Comparison of ENCODE assay signal across 24 cellular contexts in the genomic region with DNA sequence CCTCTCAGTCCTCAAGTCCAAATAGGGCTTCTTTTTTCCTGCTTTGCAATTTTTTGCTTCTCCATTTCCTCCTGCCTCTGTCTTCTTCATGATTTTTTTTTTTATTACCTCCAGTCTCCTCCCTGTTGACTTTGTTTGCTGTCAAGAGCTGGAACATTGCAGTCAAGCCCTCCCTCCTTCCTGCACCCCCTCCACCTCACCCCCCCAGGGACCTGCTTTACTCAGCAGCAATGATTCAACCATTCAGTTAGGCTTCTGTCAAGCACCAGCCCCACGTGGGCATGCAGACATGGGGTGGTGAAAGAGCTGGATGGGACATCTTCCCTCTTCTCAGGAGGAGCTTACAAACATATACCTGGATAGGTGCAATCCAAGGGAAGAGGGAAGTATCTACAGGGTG.
A peak's percentile ranks its signal among the peaks of the same experiment; 100 is the strongest.
DNase-seq lines count a peak whose midpoint lies in the region; ATAC-seq, FAIRE-seq and TF ChIP-seq lines count a peak whose summit lies in the region.
"Had no signal": no experiment of that assay in that cellular context is flagged by ENCODE, and none has a peak within 500 bp of the region (broad histone marks: within the 10 kb centered on the region; RNA-seq: fewer than 3 reads in every experiment).

No MANE protein-coding gene starts in this region.

- H3K9me3 ChIP-seq in Loucy (ENCODE audit: insufficient read depth, low read depth, low read length) = no peaks in the 10 kb centered on the region
- no peaks in the 10 kb centered on the region for H3K9me3 ChIP-seq in neuronal stem cell (replicated peaks in 1 of 2; ENCODE audit: control insufficient read depth in 2 of 2, insufficient read depth in 1 of 2, low read depth in 1 of 2, low read length in 2 of 2)

- H3K9ac ChIP-seq in Loucy (ENCODE audit: low read depth, low read length, poor library complexity, severe bottlenecking) = no peak overlapping the region
- no peak overlapping the region for H3K9ac ChIP-seq in neuronal stem cell (ENCODE audit: low read depth, low read length, poor library complexity)

- peaks cover 54% of the 10 kb centered on the region for H3K4me1 ChIP-seq in Loucy (ENCODE audit: insufficient read depth, low read length, poor library complexity, severe bottlenecking)
- no peaks in the 10 kb centered on the region for H3K4me1 ChIP-seq in neuronal stem cell (ENCODE audit: control insufficient read depth in 2 of 2, insufficient read depth in 1 of 2, low read depth in 1 of 2, low read length in 2 of 2)

- peak; percentile 36 for DNase-seq in NCI-H345 (lab: John Stamatoyannopoulos, UW)
- DNase-seq in NCI-H345 treated with DMSO at 0.1 percent for 48 hours (lab: John Stamatoyannopoulos, UW; ENCODE audit: unreplicated experiment) = no peak
- peak; percentile 78 for DNase-seq in bronchial epithelial cell (ENCODE audit: low read depth)
- peak; percentile 14 for DNase-seq in skeletal muscle cell (ENCODE audit: low read depth)
- no peak for DNase-seq in activated CD8-positive, alpha-beta memory T cell treated with anti-CD3 and anti-CD28 coated beads, Interleukin-2, amount 10 ng/mL, durations not matched to agents 7 days and 5 days
- DNase-seq in neuronal stem cell (ENCODE audit: low spot score) = no peak
- DNase-seq in GM19239 (ENCODE audit: insufficient read length, low spot score) = no peak
- DNase-seq: activated CD4-positive, CD25-positive, alpha-beta regulatory T cell treated with anti-CD3 and anti-CD28 coated beads, Interleukin-2, amount 50 U/mL, for 72 hours; activated CD8-positive, alpha-beta T cell treated with anti-CD3 and anti-CD28 coated beads for 36 hours; activated effector memory CD4-positive, alpha-beta T cell treated with anti-CD3 and anti-CD28 coated beads, Interleukin-2, amount 50 U/mL, for 16 hours; AML-193; CD8-positive, alpha-beta memory T cell; foreskin fibroblast; hippocampal formation; immature natural killer cell; left ventricle myocardium superior; midbrain; natural killer cell; NCI-H748 treated with DMSO at 0.1 percent for 48 hours; PC-3; Right ventricle myocardium superior; SW 1271 had no signal

- no peaks in the 10 kb centered on the region for H3K4me1 Mint-ChIP-seq in activated CD8-positive, alpha-beta memory T cell treated with anti-CD3 and anti-CD28 coated beads, Interleukin-2, amount 10 ng/mL, durations not matched to agents 7 days and 5 days
- H3K4me1 Mint-ChIP-seq: IgD-negative memory B cell had no signal

- no peak overlapping the region for H3K23ac ChIP-seq in neuronal stem cell (ENCODE audit: low read depth, low read length, poor library complexity)

- peaks cover 15% of the 10 kb centered on the region for H3K27me3 Mint-ChIP-seq in activated CD8-positive, alpha-beta memory T cell treated with anti-CD3 and anti-CD28 coated beads, Interleukin-2, amount 10 ng/mL, durations not matched to agents 7 days and 5 days
- H3K27me3 Mint-ChIP-seq: activated CD8-positive, alpha-beta T cell treated with anti-CD3 and anti-CD28 coated beads for 36 hours had no signal

- no peaks in the 10 kb centered on the region for H3F3A ChIP-seq in Loucy (ENCODE audit: low read depth)

- FAIRE-seq in bronchial epithelial cell (lab: Jason Lieb, UNC) = no peak
- FAIRE-seq in GM19239 (lab: Jason Lieb, UNC) = no peak

- H3K27ac ChIP-seq in neuronal stem cell (replicated peaks; ENCODE audit: low read length) = no peak overlapping the region

- H3K79me1 ChIP-seq in neuronal stem cell (ENCODE audit: low read depth, low read length) = no peaks in the 10 kb centered on the region

- H3K36me3 ChIP-seq in Loucy (ENCODE audit: insufficient read depth, low read length) (no peaks in the 10 kb centered on the region), bronchial epithelial cell (ENCODE audit: control insufficient read depth, insufficient read depth, low read length) (no peaks in the 10 kb centered on the region), neuronal stem cell (replicated peaks in 1 of 2; ENCODE audit: control insufficient read depth in 2 of 2, insufficient read depth in 2 of 2, low read length in 2 of 2) (no peaks in the 10 kb centered on the region)

- H3K27ac Mint-ChIP-seq in activated CD8-positive, alpha-beta memory T cell treated with anti-CD3 and anti-CD28 coated beads, Interleukin-2, amount 10 ng/mL, durations not matched to agents 7 days and 5 days = no peak overlapping the region
- H3K27ac Mint-ChIP-seq: activated CD8-positive, alpha-beta T cell treated with anti-CD3 and anti-CD28 coated beads for 36 hours; IgD-negative memory B cell; immature natural killer cell; natural killer cell had no signal

- H2BK15ac ChIP-seq in neuronal stem cell (ENCODE audit: low read length) = no peak overlapping the region

- H3K27me3 ChIP-seq in Loucy (ENCODE audit: insufficient read depth, low read length, poor library complexity, severe bottlenecking) (no peaks in the 10 kb centered on the region), bronchial epithelial cell (ENCODE audit: control insufficient read depth, insufficient read depth, low read length) (peaks cover 2% of the 10 kb centered on the region), neuronal stem cell (ENCODE audit: control insufficient read depth in 3 of 3, insufficient read depth in 3 of 3, low read depth in 1 of 3, low read length in 3 of 3) (no peaks in the 10 kb centered on the region)

- no peak overlapping the region for H2BK5ac ChIP-seq in neuronal stem cell (ENCODE audit: low read length)

- no peak for ATAC-seq in activated CD8-positive, alpha-beta memory T cell treated with anti-CD3 and anti-CD28 coated beads, Interleukin-2, amount 10 ng/mL, durations not matched to agents 7 days and 5 days
- ATAC-seq: activated CD8-positive, alpha-beta T cell treated with anti-CD3 and anti-CD28 coated beads for 36 hours; left ventricle myocardium superior; natural killer cell; PC-3 had no signal

- no peak overlapping the region for H3K14ac ChIP-seq in neuronal stem cell (ENCODE audit: low read length)

- no peaks in the 10 kb centered on the region for H3K9me2 ChIP-seq in Loucy (replicated peaks; ENCODE audit: low read depth, low read length)

- H2BK12ac ChIP-seq in neuronal stem cell (ENCODE audit: low read length) = no peak overlapping the region

- TF ChIP-seq CTCF in Loucy (conservative IDR thresholded peaks at IDR 0.05; ENCODE audit: low read length) (no peak), bronchial epithelial cell (IDR thresholded peaks at IDR 0.05; ENCODE audit: insufficient read depth, low read length, severe bottlenecking) (no peak)

- no peak overlapping the region for H3K18ac ChIP-seq in neuronal stem cell (ENCODE audit: low read length)

- no peak overlapping the region for H2BK120ac ChIP-seq in neuronal stem cell (ENCODE audit: low read depth, low read length)

- H3K4me3 Mint-ChIP-seq in activated CD8-positive, alpha-beta memory T cell treated with anti-CD3 and anti-CD28 coated beads, Interleukin-2, amount 10 ng/mL, durations not matched to agents 7 days and 5 days = no peak overlapping the region
- H3K4me3 Mint-ChIP-seq: activated CD8-positive, alpha-beta T cell treated with anti-CD3 and anti-CD28 coated beads for 36 hours; CD8-positive, alpha-beta memory T cell; IgD-negative memory B cell; immature natural killer cell; natural killer cell had no signal

- H3K4me3 ChIP-seq in Loucy (ENCODE audit: low read length, poor library complexity, severe bottlenecking) (peak overlapping the region; percentile 12), bronchial epithelial cell (ENCODE audit: low read depth, low read length) (no peak overlapping the region), skeletal muscle cell (ENCODE audit: low read depth, low read length) (no peak overlapping the region), neuronal stem cell (ENCODE audit: low read length in 2 of 2) (no peak overlapping the region)

- no peak overlapping the region for H3K4ac ChIP-seq in neuronal stem cell (ENCODE audit: low read length)

- H3K79me2 ChIP-seq in Loucy (ENCODE audit: insufficient read depth, low read length) = no peaks in the 10 kb centered on the region

- H4K91ac ChIP-seq in neuronal stem cell (ENCODE audit: low read depth, low read length, poor library complexity) = no peak overlapping the region

- H2AFZ ChIP-seq in Loucy (ENCODE audit: low read length) = no peak overlapping the region
- H2AFZ ChIP-seq in neuronal stem cell (ENCODE audit: low read length) = no peak overlapping the region

- H3K9me3 Mint-ChIP-seq in activated CD8-positive, alpha-beta memory T cell treated with anti-CD3 and anti-CD28 coated beads, Interleukin-2, amount 10 ng/mL, durations not matched to agents 7 days and 5 days (ENCODE audit: low read depth) = no peaks in the 10 kb centered on the region
- H3K9me3 Mint-ChIP-seq: activated CD8-positive, alpha-beta T cell treated with anti-CD3 and anti-CD28 coated beads for 36 hours; CD8-positive, alpha-beta memory T cell; IgD-negative memory B cell; immature natural killer cell; natural killer cell had no signal

- CTCF ChIA-PET in activated CD8-positive, alpha-beta memory T cell treated with anti-CD3 and anti-CD28 coated beads, Interleukin-2, amount 10 ng/mL, durations not matched to agents 7 days and 5 days (lab: Charles Lee) = no interaction called here

- H4K20me1 ChIP-seq in Loucy (ENCODE audit: insufficient read depth, low read length, poor library complexity, severe bottlenecking) = no peaks in the 10 kb centered on the region

- H3K4me2 ChIP-seq in Loucy (ENCODE audit: low read depth, low read length, poor library complexity, severe bottlenecking) (peak overlapping the region; percentile 52), neuronal stem cell (ENCODE audit: insufficient read depth, low read length, poor library complexity, severe bottlenecking) (no peak overlapping the region)

- H3K36me3 Mint-ChIP-seq in activated CD8-positive, alpha-beta memory T cell treated with anti-CD3 and anti-CD28 coated beads, Interleukin-2, amount 10 ng/mL, durations not matched to agents 7 days and 5 days = no peaks in the 10 kb centered on the region
- H3K36me3 Mint-ChIP-seq: CD8-positive, alpha-beta memory T cell; immature natural killer cell; natural killer cell had no signal

- WGBS in neuronal stem cell (ENCODE audit: extremely low coverage in 2 of 2, insufficient read length in 2 of 2, insufficient replicate concordance in 1 of 2), 2 donors = no CpG with 5 or more reads among the region's 1 CpG

- no peak overlapping the region for H4K8ac ChIP-seq in neuronal stem cell (ENCODE audit: low read depth, low read length)

- no peak overlapping the region for H2AK5ac ChIP-seq in neuronal stem cell (ENCODE audit: low read depth, low read length)

Comparison
In these comparisons a context has a peak if more than half of its experiments do, and no peak if none do; other contexts are left out.
1. DNase-seq: peak in NCI-H345 (single experiment), bronchial epithelial cell (single experiment) and skeletal muscle cell (single experiment); none in NCI-H345 treated with DMSO at 0.1 percent for 48 hours (single experiment), activated CD8-positive, alpha-beta memory T cell treated with anti-CD3 and anti-CD28 coated beads, Interleukin-2, amount 10 ng/mL, durations not matched to agents 7 days and 5 days (single experiment), neuronal stem cell (single experiment) and GM19239 (single experiment).